Comparison of ENCODE assay signal across 1 cellular context in genomic region chr3:51988286-51989146, GRCh38.
A peak's percentile ranks its signal among the peaks of the same experiment; 100 is the strongest.
TF ChIP-seq lines count a peak whose summit lies in the region.

No MANE protein-coding gene starts in this region.

TF ChIP-seq in HEK293, 187 proteins besides CTCF, POLR2A, EP300 and RAD21 (continued from another document):
- TF ChIP-seq PRDM10 (tag by site-specific recombination; IDR thresholded peaks at IDR 0.05): peak; percentile 54
- peak; percentile 44; the same call in 1 of the 2 replicates for TF ChIP-seq SP2 (tag by site-specific recombination; IDR thresholded peaks at IDR 0.05)
- TF ChIP-seq ZNF366 (tag by site-specific recombination; conservative IDR thresholded peaks at IDR 0.05): 0 out of 2 replicates have a peak, but pooled peaks have one; percentile 40
- TF ChIP-seq ZNF600 (tag by site-specific recombination; IDR thresholded peaks at IDR 0.05): peak; percentile 48; the same call in 1 of the 2 replicates
- 0 out of 2 replicates have a peak, but pooled peaks have one; percentile 39 for TF ChIP-seq PRDM2 (tag by site-specific recombination; IDR thresholded peaks at IDR 0.05; ENCODE audit: borderline replicate concordance)
- peak; percentile 85 for TF ChIP-seq ZNF449 (tag by site-specific recombination; IDR thresholded peaks at IDR 0.05)
- TF ChIP-seq TSHZ1 (tag by site-specific recombination; IDR thresholded peaks at IDR 0.05; ENCODE audit: borderline replicate concordance): no peak
- peak; percentile 40; the same call in 1 of the 2 replicates for TF ChIP-seq ZFHX2 (tag by site-specific recombination; conservative IDR thresholded peaks at IDR 0.05)
- peak; percentile 61 for TF ChIP-seq ZNF341 (tag by site-specific recombination; IDR thresholded peaks at IDR 0.05; ENCODE audit: low read depth)
